Comparison of ENCODE assay signal across 1 cellular context in genomic region chr20:35627121-35627520, GRCh38.
TF ChIP-seq lines count a peak whose summit lies in the region.

No MANE protein-coding gene starts in this region.

TF ChIP-seq in IMR-90, 13 proteins besides CTCF, POLR2A, EP300 and RAD21:
- TF ChIP-seq RCOR1 (IDR thresholded peaks at IDR 0.05; ENCODE audit: insufficient replicate concordance, low read length) (no peak), NFE2L2 (IDR thresholded peaks at IDR 0.05; ENCODE audit: low read depth, low read length) (no peak), MAZ (IDR thresholded peaks at IDR 0.05; ENCODE audit: borderline replicate concordance, low read depth, low read length) (no peak), MXI1 (IDR thresholded peaks at IDR 0.05; ENCODE audit: borderline replicate concordance, low read depth, low read length) (no peak), RFX5 (IDR thresholded peaks at IDR 0.05; ENCODE audit: low read depth, low read length) (no peak), SMC3 (IDR thresholded peaks at IDR 0.05; ENCODE audit: low read depth, low read length) (no peak)
- TF ChIP-seq, protein P1, sequence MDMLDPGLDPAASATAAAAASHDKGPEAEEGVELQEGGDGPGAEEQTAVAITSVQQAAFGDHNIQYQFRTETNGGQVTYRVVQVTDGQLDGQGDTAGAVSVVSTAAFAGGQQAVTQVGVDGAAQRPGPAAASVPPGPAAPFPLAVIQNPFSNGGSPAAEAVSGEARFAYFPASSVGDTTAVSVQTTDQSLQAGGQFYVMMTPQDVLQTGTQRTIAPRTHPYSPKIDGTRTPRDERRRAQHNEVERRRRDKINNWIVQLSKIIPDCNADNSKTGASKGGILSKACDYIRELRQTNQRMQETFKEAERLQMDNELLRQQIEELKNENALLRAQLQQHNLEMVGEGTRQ (IDR thresholded peaks at IDR 0.05; ENCODE audit: low read depth, low read length), result no peak
- TF ChIP-seq, protein P2, sequence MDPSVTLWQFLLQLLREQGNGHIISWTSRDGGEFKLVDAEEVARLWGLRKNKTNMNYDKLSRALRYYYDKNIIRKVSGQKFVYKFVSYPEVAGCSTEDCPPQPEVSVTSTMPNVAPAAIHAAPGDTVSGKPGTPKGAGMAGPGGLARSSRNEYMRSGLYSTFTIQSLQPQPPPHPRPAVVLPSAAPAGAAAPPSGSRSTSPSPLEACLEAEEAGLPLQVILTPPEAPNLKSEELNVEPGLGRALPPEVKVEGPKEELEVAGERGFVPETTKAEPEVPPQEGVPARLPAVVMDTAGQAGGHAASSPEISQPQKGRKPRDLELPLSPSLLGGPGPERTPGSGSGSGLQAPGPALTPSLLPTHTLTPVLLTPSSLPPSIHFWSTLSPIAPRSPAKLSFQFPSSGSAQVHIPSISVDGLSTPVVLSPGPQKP (IDR thresholded peaks at IDR 0.05; ENCODE audit: borderline replicate concordance, low read depth, low read length), result no peak
TF ChIP-seq in IMR-90: peak in this region for 0.
